Comparison of ENCODE assay signal across 1 cellular context in the genomic region with DNA sequence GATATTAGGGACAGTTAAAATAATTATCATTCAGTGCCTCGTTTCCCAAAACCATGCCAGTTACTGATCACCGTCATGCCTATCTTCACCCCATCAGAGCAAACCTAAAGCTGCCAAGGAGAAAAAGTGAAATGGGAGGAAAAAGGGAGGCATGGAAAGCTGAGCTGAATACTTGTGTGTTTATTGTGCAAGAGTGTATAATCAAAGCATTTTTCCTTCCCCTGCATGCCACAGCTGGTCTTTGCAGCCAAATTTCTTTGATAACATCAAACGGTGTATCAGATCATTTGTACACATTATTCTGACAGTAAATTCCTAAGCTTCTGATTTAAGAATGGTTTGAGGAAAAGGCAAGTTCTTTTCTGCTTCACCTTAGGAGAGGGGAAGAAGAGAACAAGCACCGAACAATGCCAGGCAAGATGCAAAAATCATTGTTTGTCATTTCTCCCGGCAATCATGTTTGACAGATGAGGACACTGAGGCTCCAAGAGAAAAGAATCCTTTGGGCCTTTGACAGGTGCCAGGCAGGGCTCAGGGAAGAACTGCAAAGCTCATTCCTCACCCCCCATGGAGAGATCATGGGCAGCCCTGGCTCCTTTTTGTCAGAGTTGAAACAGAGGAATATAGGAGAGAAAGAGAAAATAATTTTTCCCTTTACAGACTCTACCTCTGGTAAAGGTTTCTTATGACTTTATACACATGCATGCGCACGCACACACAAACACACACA.
TF ChIP-seq lines count a peak whose summit lies in the region.

No MANE protein-coding gene starts in this region.

TF ChIP-seq in GM23338, 12 proteins besides CTCF, POLR2A, EP300 and RAD21 (continued from another document):
- TF ChIP-seq REST (IDR thresholded peaks at IDR 0.05; ENCODE audit: unreplicated experiment) (no peak), STAT1 (IDR thresholded peaks at IDR 0.05; ENCODE audit: unreplicated experiment) (no peak), ZNF114 (CRISPR knock-in tag; IDR thresholded peaks at IDR 0.05) (no peak), JUNB (IDR thresholded peaks at IDR 0.05; ENCODE audit: unreplicated experiment) (no peak), EZH2phosphoT487 (IDR thresholded peaks at IDR 0.05; ENCODE audit: unreplicated experiment) (no peak), CREB1 (CRISPR knock-in tag; IDR thresholded peaks at IDR 0.05; ENCODE audit: low read depth) (no peak), EZH2 (IDR thresholded peaks at IDR 0.05; ENCODE audit: low read depth, unreplicated experiment) (no peak)
- TF ChIP-seq, protein P1, sequence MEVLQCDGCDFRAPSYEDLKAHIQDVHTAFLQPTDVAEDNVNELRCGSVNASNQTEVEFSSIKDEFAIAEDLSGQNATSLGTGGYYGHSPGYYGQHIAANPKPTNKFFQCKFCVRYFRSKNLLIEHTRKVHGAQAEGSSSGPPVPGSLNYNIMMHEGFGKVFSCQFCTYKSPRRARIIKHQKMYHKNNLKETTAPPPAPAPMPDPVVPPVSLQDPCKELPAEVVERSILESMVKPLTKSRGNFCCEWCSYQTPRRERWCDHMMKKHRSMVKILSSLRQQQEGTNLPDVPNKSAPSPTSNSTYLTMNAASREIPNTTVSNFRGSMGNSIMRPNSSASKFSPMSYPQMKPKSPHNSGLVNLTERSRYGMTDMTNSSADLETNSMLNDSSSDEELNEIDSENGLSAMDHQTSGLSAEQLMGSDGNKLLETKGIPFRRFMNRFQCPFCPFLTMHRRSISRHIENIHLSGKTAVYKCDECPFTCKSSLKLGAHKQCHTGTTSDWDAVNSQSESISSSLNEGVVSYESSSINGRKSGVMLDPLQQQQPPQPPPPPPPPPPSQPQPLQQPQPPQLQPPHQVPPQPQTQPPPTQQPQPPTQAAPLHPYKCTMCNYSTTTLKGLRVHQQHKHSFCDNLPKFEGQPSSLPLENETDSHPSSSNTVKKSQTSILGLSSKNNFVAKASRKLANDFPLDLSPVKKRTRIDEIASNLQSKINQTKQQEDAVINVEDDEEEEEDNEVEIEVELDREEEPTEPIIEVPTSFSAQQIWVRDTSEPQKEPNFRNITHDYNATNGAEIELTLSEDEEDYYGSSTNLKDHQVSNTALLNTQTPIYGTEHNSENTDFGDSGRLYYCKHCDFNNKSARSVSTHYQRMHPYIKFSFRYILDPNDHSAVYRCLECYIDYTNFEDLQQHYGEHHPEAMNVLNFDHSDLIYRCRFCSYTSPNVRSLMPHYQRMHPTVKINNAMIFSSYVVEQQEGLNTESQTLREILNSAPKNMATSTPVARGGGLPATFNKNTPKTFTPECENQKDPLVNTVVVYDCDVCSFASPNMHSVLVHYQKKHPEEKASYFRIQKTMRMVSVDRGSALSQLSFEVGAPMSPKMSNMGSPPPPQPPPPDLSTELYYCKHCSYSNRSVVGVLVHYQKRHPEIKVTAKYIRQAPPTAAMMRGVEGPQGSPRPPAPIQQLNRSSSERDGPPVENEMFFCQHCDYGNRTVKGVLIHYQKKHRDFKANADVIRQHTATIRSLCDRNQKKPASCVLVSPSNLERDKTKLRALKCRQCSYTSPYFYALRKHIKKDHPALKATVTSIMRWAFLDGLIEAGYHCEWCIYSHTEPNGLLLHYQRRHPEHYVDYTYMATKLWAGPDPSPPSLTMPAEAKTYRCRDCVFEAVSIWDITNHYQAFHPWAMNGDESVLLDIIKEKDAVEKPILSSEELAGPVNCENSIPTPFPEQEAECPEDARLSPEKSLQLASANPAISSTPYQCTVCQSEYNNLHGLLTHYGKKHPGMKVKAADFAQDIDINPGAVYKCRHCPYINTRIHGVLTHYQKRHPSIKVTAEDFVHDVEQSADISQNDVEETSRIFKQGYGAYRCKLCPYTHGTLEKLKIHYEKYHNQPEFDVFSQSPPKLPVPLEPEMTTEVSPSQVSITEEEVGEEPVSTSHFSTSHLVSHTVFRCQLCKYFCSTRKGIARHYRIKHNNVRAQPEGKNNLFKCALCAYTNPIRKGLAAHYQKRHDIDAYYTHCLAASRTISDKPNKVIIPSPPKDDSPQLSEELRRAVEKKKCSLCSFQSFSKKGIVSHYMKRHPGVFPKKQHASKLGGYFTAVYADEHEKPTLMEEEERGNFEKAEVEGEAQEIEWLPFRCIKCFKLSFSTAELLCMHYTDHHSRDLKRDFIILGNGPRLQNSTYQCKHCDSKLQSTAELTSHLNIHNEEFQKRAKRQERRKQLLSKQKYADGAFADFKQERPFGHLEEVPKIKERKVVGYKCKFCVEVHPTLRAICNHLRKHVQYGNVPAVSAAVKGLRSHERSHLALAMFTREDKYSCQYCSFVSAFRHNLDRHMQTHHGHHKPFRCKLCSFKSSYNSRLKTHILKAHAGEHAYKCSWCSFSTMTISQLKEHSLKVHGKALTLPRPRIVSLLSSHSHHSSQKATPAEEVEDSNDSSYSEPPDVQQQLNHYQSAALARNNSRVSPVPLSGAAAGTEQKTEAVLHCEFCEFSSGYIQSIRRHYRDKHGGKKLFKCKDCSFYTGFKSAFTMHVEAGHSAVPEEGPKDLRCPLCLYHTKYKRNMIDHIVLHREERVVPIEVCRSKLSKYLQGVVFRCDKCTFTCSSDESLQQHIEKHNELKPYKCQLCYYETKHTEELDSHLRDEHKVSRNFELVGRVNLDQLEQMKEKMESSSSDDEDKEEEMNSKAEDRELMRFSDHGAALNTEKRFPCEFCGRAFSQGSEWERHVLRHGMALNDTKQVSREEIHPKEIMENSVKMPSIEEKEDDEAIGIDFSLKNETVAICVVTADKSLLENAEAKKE (CRISPR knock-in tag; IDR thresholded peaks at IDR 0.05) = no peak
